24 cellular contexts compared by ENCODE assay signal in the genomic region with DNA sequence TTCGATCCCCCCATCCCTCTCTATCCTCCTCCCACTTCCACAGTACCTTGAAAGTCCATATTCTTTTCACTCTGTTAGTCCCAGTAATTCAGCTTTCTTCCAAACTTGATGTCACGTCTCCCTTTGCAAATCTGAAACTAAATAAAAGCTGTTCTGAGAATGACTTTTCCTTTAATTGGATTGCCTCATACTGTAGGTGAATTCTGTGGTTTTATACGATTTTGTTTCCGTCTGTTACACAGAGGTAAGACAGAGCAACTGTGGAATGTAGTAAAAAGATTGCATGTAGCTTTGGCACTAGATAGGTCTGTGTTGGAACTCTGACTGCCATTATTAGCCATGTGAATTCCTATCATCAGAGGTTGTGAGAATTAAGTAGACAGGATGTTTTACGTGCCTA. TPM values are rescaled to one million over a fixed set of nuclear protein-coding genes. Genes with fewer than 3 reads are reported as not detected.
DNase-seq lines count a peak whose midpoint lies in the region; ATAC-seq and TF ChIP-seq lines count a peak whose summit lies in the region.
"Had no signal": no experiment of that assay in that cellular context is flagged by ENCODE, and none has a peak within 500 bp of the region (broad histone marks: within the 10 kb centered on the region; RNA-seq: fewer than 3 reads in every experiment).

No MANE protein-coding gene starts in this region.

- peaks cover 43% of the 10 kb centered on the region for H3K4me1 Mint-ChIP-seq in activated naive CD4-positive, alpha-beta T cell treated with anti-CD3 and anti-CD28 coated beads, Interleukin-2, amount 10 ng/mL, durations not matched to agents 7 days and 5 days
- peaks cover 18% of the 10 kb centered on the region for H3K4me1 Mint-ChIP-seq in activated B cell treated with CpG ODN at 0.5 μM for 24 hours
- H3K4me1 Mint-ChIP-seq in stimulated activated naive CD8-positive, alpha-beta T cell treated with anti-CD3 and anti-CD28 coated beads, Interleukin-15, Interleukin-2, amounts not matched to agents 100 ng/mL and 50 ng/mL, for 24 hours (ENCODE audit: low read depth) = peaks cover 66% of the 10 kb centered on the region
- peaks cover 3% of the 10 kb centered on the region for H3K4me1 Mint-ChIP-seq in chondrocyte (ENCODE audit: low read depth)

- POLR2A ChIA-PET in activated B cell treated with CpG ODN at 0.5 μM for 24 hours (lab: Charles Lee) = interaction anchor here (0.7 kb wide), 1 partner anchor 32 kb away, joined by 4 read pairs; no protein-coding TSS in a partner anchor

- ATAC-seq in activated B cell treated with CpG ODN at 0.5 μM for 24 hours (ENCODE audit: low read depth) (no peak), HG03159 (IDR thresholded peaks at IDR 0.05; ENCODE audit: unreplicated experiment) (no peak), GM21528 (IDR thresholded peaks at IDR 0.05; ENCODE audit: low FRiP score, unreplicated experiment) (no peak)
- ATAC-seq: gastrocnemius medialis, GM23338, sciatic nerve had no signal

- no peaks in the 10 kb centered on the region for H3K9me3 Mint-ChIP-seq in activated naive CD4-positive, alpha-beta T cell treated with anti-CD3 and anti-CD28 coated beads, Interleukin-2, amount 10 ng/mL, durations not matched to agents 7 days and 5 days
- H3K9me3 Mint-ChIP-seq in activated B cell treated with CpG ODN at 0.5 μM for 24 hours (no peaks in the 10 kb centered on the region), chondrocyte (ENCODE audit: low read depth) (no peaks in the 10 kb centered on the region)
- H3K9me3 Mint-ChIP-seq in stimulated activated naive CD8-positive, alpha-beta T cell treated with anti-CD3 and anti-CD28 coated beads, Interleukin-15, Interleukin-2, amounts not matched to agents 100 ng/mL and 50 ng/mL, for 24 hours = no peaks in the 10 kb centered on the region
- H3K9me3 Mint-ChIP-seq: IgD-negative memory B cell, nephron had no signal

- CTCF ChIA-PET in activated naive CD4-positive, alpha-beta T cell treated with anti-CD3 and anti-CD28 coated beads, Interleukin-2, amount 10 ng/mL, durations not matched to agents 7 days and 5 days (lab: Charles Lee) = interaction anchor here (0.9 to 1.8 kb wide), 5 partner anchors 9 to 67 kb away, joined by 3 to 5 read pairs (median 4); a partner anchor contains a TSS
- CTCF ChIA-PET in activated B cell treated with CpG ODN at 0.5 μM for 24 hours (lab: Charles Lee) = interaction anchor here (1.3 kb wide), 1 partner anchor 167 kb away, joined by 3 read pairs; no protein-coding TSS in a partner anchor

- intact Hi-C loops in activated B cell treated with CpG ODN at 0.5 μM for 24 hours (cut with micrococcal nuclease) = no loop called here

- DNase-seq in activated naive CD4-positive, alpha-beta T cell treated with anti-CD3 and anti-CD28 coated beads, Interleukin-2, amount 10 ng/mL, durations not matched to agents 7 days and 5 days = no peak
- no peak for DNase-seq in activated naive CD4-positive, alpha-beta T cell (lab: John Stamatoyannopoulos, UW)
- DNase-seq in activated B cell treated with CpG ODN at 0.5 μM for 24 hours (no peak), astrocyte of the hippocampus (ENCODE audit: low read depth, low spot score) (peak; percentile 51), chondrocyte (ENCODE audit: low spot score) (no peak)
- DNase-seq: activated CD4-positive, alpha-beta T cell treated with anti-CD3 and anti-CD28 coated beads, Interleukin-2, amount 50 U/mL, for 1 hour; aorta; effector memory CD4-positive, alpha-beta T cell; gastrocnemius medialis; GF-D8; kidney glomerular epithelial cell; mesenchymal stem cell; MG63; NCI-H1436; NCI-H526 treated with DMSO at 0.1 percent for 48 hours; RPMI8226; testis had no signal

- no peak for TF ChIP-seq CTCF in activated B cell treated with CpG ODN at 0.5 μM for 24 hours (IDR thresholded peaks at IDR 0.05)
- TF ChIP-seq CTCF in chondrocyte (IDR thresholded peaks at IDR 0.05) = no peak

- H3K27me3 Mint-ChIP-seq in activated naive CD4-positive, alpha-beta T cell treated with anti-CD3 and anti-CD28 coated beads, Interleukin-2, amount 10 ng/mL, durations not matched to agents 7 days and 5 days = no peaks in the 10 kb centered on the region
- H3K27me3 Mint-ChIP-seq in activated B cell treated with CpG ODN at 0.5 μM for 24 hours = no peaks in the 10 kb centered on the region
- H3K27me3 Mint-ChIP-seq in stimulated activated naive CD8-positive, alpha-beta T cell treated with anti-CD3 and anti-CD28 coated beads, Interleukin-15, Interleukin-2, amounts not matched to agents 100 ng/mL and 50 ng/mL, for 24 hours = no peaks in the 10 kb centered on the region
- no peaks in the 10 kb centered on the region for H3K27me3 Mint-ChIP-seq in chondrocyte (ENCODE audit: low read depth)
- H3K27me3 Mint-ChIP-seq: IgD-negative memory B cell had no signal

- peaks cover 57% of the 10 kb centered on the region for H3K36me3 Mint-ChIP-seq in activated naive CD4-positive, alpha-beta T cell treated with anti-CD3 and anti-CD28 coated beads, Interleukin-2, amount 10 ng/mL, durations not matched to agents 7 days and 5 days
- peaks cover 39% of the 10 kb centered on the region for H3K36me3 Mint-ChIP-seq in activated B cell treated with CpG ODN at 0.5 μM for 24 hours (ENCODE audit: low read depth)
- peaks cover 37% of the 10 kb centered on the region for H3K36me3 Mint-ChIP-seq in stimulated activated naive CD8-positive, alpha-beta T cell treated with anti-CD3 and anti-CD28 coated beads, Interleukin-15, Interleukin-2, amounts not matched to agents 100 ng/mL and 50 ng/mL, for 24 hours (ENCODE audit: low read depth)
- peaks cover 17% of the 10 kb centered on the region for H3K36me3 Mint-ChIP-seq in chondrocyte (ENCODE audit: low read depth)

- peak overlapping the region; percentile 77 for H3K27ac Mint-ChIP-seq in activated naive CD4-positive, alpha-beta T cell treated with anti-CD3 and anti-CD28 coated beads, Interleukin-2, amount 10 ng/mL, durations not matched to agents 7 days and 5 days
- H3K27ac Mint-ChIP-seq in activated B cell treated with CpG ODN at 0.5 μM for 24 hours = peak overlapping the region; percentile 1
- H3K27ac Mint-ChIP-seq in stimulated activated naive CD8-positive, alpha-beta T cell treated with anti-CD3 and anti-CD28 coated beads, Interleukin-15, Interleukin-2, amounts not matched to agents 100 ng/mL and 50 ng/mL, for 24 hours = peak overlapping the region; percentile 90
- no peak overlapping the region for H3K27ac Mint-ChIP-seq in chondrocyte (ENCODE audit: unreplicated experiment)
- H3K27ac Mint-ChIP-seq: nephron had no signal

- H3K4me3 Mint-ChIP-seq in activated naive CD4-positive, alpha-beta T cell treated with anti-CD3 and anti-CD28 coated beads, Interleukin-2, amount 10 ng/mL, durations not matched to agents 7 days and 5 days = peak overlapping the region; percentile 58
- no peak overlapping the region for H3K4me3 Mint-ChIP-seq in activated B cell treated with CpG ODN at 0.5 μM for 24 hours
- H3K4me3 Mint-ChIP-seq in stimulated activated naive CD8-positive, alpha-beta T cell treated with anti-CD3 and anti-CD28 coated beads, Interleukin-15, Interleukin-2, amounts not matched to agents 100 ng/mL and 50 ng/mL, for 24 hours = peak overlapping the region; percentile 68
- H3K4me3 Mint-ChIP-seq in chondrocyte (ENCODE audit: unreplicated experiment) = no peak overlapping the region
- H3K4me3 Mint-ChIP-seq: GM23338, IgD-negative memory B cell, nephron had no signal

RNA-seq across cellular contexts. Expression of a gene that starts 25.9 kb away (rescaled TPM):
- total RNA-seq in activated B cell treated with CpG ODN at 0.5 μM for 24 hours (61.6 and 75.6 TPM in 2 replicates), chondrocyte (15.9 to 23.3 TPM (median 17.4 TPM) in 3 replicates)

Comparison
In these comparisons a context has a peak if more than half of its experiments do, and no peak if none do; other contexts are left out.
1. H3K4me3 Mint-ChIP-seq: peak in activated naive CD4-positive, alpha-beta T cell treated with anti-CD3 and anti-CD28 coated beads, Interleukin-2, amount 10 ng/mL, durations not matched to agents 7 days and 5 days (single experiment) and stimulated activated naive CD8-positive, alpha-beta T cell treated with anti-CD3 and anti-CD28 coated beads, Interleukin-15, Interleukin-2, amounts not matched to agents 100 ng/mL and 50 ng/mL, for 24 hours (single experiment); none in activated B cell treated with CpG ODN at 0.5 μM for 24 hours (single experiment) and chondrocyte (single experiment).